Comparison of ENCODE assay signal across 13 cellular contexts in genomic region chr18:63297678-63298392, GRCh38. TPM values are rescaled to one million over a fixed set of nuclear protein-coding genes. Genes with fewer than 3 reads are reported as not detected.
DNase-seq lines count a peak whose midpoint lies in the region; ATAC-seq lines count a peak whose summit lies in the region.
"Had no signal": no experiment of that assay in that cellular context is flagged by ENCODE, and none has a peak within 500 bp of the region (broad histone marks: within the 10 kb centered on the region; RNA-seq: fewer than 3 reads in every experiment).

No MANE protein-coding gene starts in this region.

- ATAC-seq in activated T-cell treated with anti-CD3 and anti-CD28 coated beads, Interleukin-2, amount 50 U/mL, for 4 hours, result no peak
- ATAC-seq in stimulated activated naive B cell treated with anti-CD40 and anti-IgM and Interleukin-4, amounts not matched to agents 10 μg/mL and 1 μg/mL and 100 μg/mL, for 72 hours (replicated peaks), result no peak
- ATAC-seq in HG02623 (IDR thresholded peaks at IDR 0.05; ENCODE audit: unreplicated experiment), result no peak
- ATAC-seq: heart left ventricle had no signal

- H3K9me3 Mint-ChIP-seq in activated T-cell treated with anti-CD3 and anti-CD28 coated beads, Interleukin-2, amount 50 U/mL, for 24 hours, result no peaks in the 10 kb centered on the region
- H3K9me3 Mint-ChIP-seq in activated T-cell treated with anti-CD3 and anti-CD28 coated beads, Interleukin-2, amount 50 U/mL, for 4 hours, result no peaks in the 10 kb centered on the region
- no peaks in the 10 kb centered on the region for H3K9me3 Mint-ChIP-seq in activated CD4-positive, alpha-beta memory T cell treated with anti-CD3 and anti-CD28 coated beads, Interleukin-2, amount 10 ng/mL, durations not matched to agents 7 days and 5 days
- peaks cover 0 to 5% of the 10 kb centered on the region in 2 donors for H3K9me3 Mint-ChIP-seq in stimulated activated naive B cell treated with anti-CD40 and anti-IgM and Interleukin-4, amounts not matched to agents 10 μg/mL and 1 μg/mL and 100 μg/mL, for 72 hours
- H3K9me3 Mint-ChIP-seq: neural progenitor cell had no signal

- peaks cover 90% of the 10 kb centered on the region for H3K36me3 Mint-ChIP-seq in activated T-cell treated with anti-CD3 and anti-CD28 coated beads, Interleukin-2, amount 50 U/mL, for 24 hours (ENCODE audit: low read depth)
- H3K36me3 Mint-ChIP-seq in activated T-cell treated with anti-CD3 and anti-CD28 coated beads, Interleukin-2, amount 50 U/mL, for 4 hours (ENCODE audit: insufficient read depth), result peaks cover 55% of the 10 kb centered on the region
- H3K36me3 Mint-ChIP-seq in activated CD4-positive, alpha-beta memory T cell treated with anti-CD3 and anti-CD28 coated beads, Interleukin-2, amount 10 ng/mL, durations not matched to agents 7 days and 5 days (ENCODE audit: low read depth), result peaks cover 86% of the 10 kb centered on the region
- H3K36me3 Mint-ChIP-seq in stimulated activated naive B cell treated with anti-CD40 and anti-IgM and Interleukin-4, amounts not matched to agents 10 μg/mL and 1 μg/mL and 100 μg/mL, for 72 hours, result peaks cover 65 to 73% of the 10 kb centered on the region in 2 donors

- CTCF ChIA-PET in activated CD4-positive, alpha-beta memory T cell treated with anti-CD3 and anti-CD28 coated beads, Interleukin-2, amount 10 ng/mL, durations not matched to agents 7 days and 5 days (lab: Charles Lee), result interaction anchor here (0.6 to 6.6 kb wide), 8 partner anchors 9 to 281 kb away, joined by 3 to 58 read pairs (median 4); partner anchors contain the start of gene BCL2

- no peak for DNase-seq in activated T-cell treated with anti-CD3 and anti-CD28 coated beads, Interleukin-2, amount 50 U/mL, for 24 hours
- no peak for DNase-seq in activated T-cell treated with anti-CD3 and anti-CD28 coated beads, Interleukin-2, amount 50 U/mL, for 4 hours
- DNase-seq in activated CD4-positive, alpha-beta memory T cell treated with anti-CD3 and anti-CD28 coated beads, Interleukin-2, amount 10 ng/mL, durations not matched to agents 7 days and 5 days, result no peak
- peak; percentile 67 for DNase-seq in left kidney (ENCODE audit: low read depth, low spot score)
- no peak for DNase-seq in stimulated activated naive B cell treated with anti-CD40 and anti-IgM and Interleukin-4, amounts not matched to agents 10 μg/mL and 1 μg/mL and 100 μg/mL, for 72 hours
- DNase-seq in NCI-H446 (lab: John Stamatoyannopoulos, UW), result no peak
- DNase-seq in activated gamma-delta T cell treated with Interleukin-2 at 50 U/mL for 16 hours, result no peak
- DNase-seq: ACHN, heart left ventricle, left cardiac atrium, NCI-H1092 had no signal

- no peak overlapping the region for H3K4me3 Mint-ChIP-seq in activated T-cell treated with anti-CD3 and anti-CD28 coated beads, Interleukin-2, amount 50 U/mL, for 24 hours
- no peak overlapping the region for H3K4me3 Mint-ChIP-seq in activated T-cell treated with anti-CD3 and anti-CD28 coated beads, Interleukin-2, amount 50 U/mL, for 4 hours
- H3K4me3 Mint-ChIP-seq in activated CD4-positive, alpha-beta memory T cell treated with anti-CD3 and anti-CD28 coated beads, Interleukin-2, amount 10 ng/mL, durations not matched to agents 7 days and 5 days, result no peak overlapping the region
- no peak overlapping the region for H3K4me3 Mint-ChIP-seq in stimulated activated naive B cell treated with anti-CD40 and anti-IgM and Interleukin-4, amounts not matched to agents 10 μg/mL and 1 μg/mL and 100 μg/mL, for 72 hours
- H3K4me3 Mint-ChIP-seq: neural progenitor cell had no signal

- H3K4me1 Mint-ChIP-seq in activated T-cell treated with anti-CD3 and anti-CD28 coated beads, Interleukin-2, amount 50 U/mL, for 24 hours (ENCODE audit: low read depth), result peaks cover 78% of the 10 kb centered on the region
- H3K4me1 Mint-ChIP-seq in activated T-cell treated with anti-CD3 and anti-CD28 coated beads, Interleukin-2, amount 50 U/mL, for 4 hours (ENCODE audit: low read depth), result peaks cover 63% of the 10 kb centered on the region
- peaks cover 80% of the 10 kb centered on the region for H3K4me1 Mint-ChIP-seq in activated CD4-positive, alpha-beta memory T cell treated with anti-CD3 and anti-CD28 coated beads, Interleukin-2, amount 10 ng/mL, durations not matched to agents 7 days and 5 days
- peaks cover 65 to 75% of the 10 kb centered on the region in 2 donors for H3K4me1 Mint-ChIP-seq in stimulated activated naive B cell treated with anti-CD40 and anti-IgM and Interleukin-4, amounts not matched to agents 10 μg/mL and 1 μg/mL and 100 μg/mL, for 72 hours

- no peaks in the 10 kb centered on the region for H3K27me3 Mint-ChIP-seq in activated T-cell treated with anti-CD3 and anti-CD28 coated beads, Interleukin-2, amount 50 U/mL, for 24 hours
- no peaks in the 10 kb centered on the region for H3K27me3 Mint-ChIP-seq in activated T-cell treated with anti-CD3 and anti-CD28 coated beads, Interleukin-2, amount 50 U/mL, for 4 hours (ENCODE audit: low read depth)
- H3K27me3 Mint-ChIP-seq in activated CD4-positive, alpha-beta memory T cell treated with anti-CD3 and anti-CD28 coated beads, Interleukin-2, amount 10 ng/mL, durations not matched to agents 7 days and 5 days, result no peaks in the 10 kb centered on the region
- H3K27me3 Mint-ChIP-seq in stimulated activated naive B cell treated with anti-CD40 and anti-IgM and Interleukin-4, amounts not matched to agents 10 μg/mL and 1 μg/mL and 100 μg/mL, for 72 hours, result no peaks in the 10 kb centered on the region

- H3K27ac Mint-ChIP-seq in activated T-cell treated with anti-CD3 and anti-CD28 coated beads, Interleukin-2, amount 50 U/mL, for 24 hours, result peak overlapping the region; percentile 9
- peak overlapping the region; percentile 83 for H3K27ac Mint-ChIP-seq in activated CD4-positive, alpha-beta memory T cell treated with anti-CD3 and anti-CD28 coated beads, Interleukin-2, amount 10 ng/mL, durations not matched to agents 7 days and 5 days
- peak overlapping the region; percentile 69 for H3K27ac Mint-ChIP-seq in stimulated activated naive B cell treated with anti-CD40 and anti-IgM and Interleukin-4, amounts not matched to agents 10 μg/mL and 1 μg/mL and 100 μg/mL, for 72 hours
- H3K27ac Mint-ChIP-seq: neural progenitor cell had no signal

- POLR2A ChIA-PET in activated CD4-positive, alpha-beta memory T cell treated with anti-CD3 and anti-CD28 coated beads, Interleukin-2, amount 10 ng/mL, durations not matched to agents 7 days and 5 days (lab: Charles Lee), result interaction anchor here (0.8 to 13.7 kb wide), 15 partner anchors 9 to 140 kb away, joined by 3 to 112 read pairs (median 7); partner anchors contain the start of gene BCL2

RNA-seq across cellular contexts. Expression of gene BCL2, which starts 21.7 kb away (rescaled TPM):
- 10 to 100 TPM; 45.0 to 71.4 (median 66.6) TPM for total RNA-seq in activated T-cell treated with anti-CD3 and anti-CD28 coated beads, Interleukin-2, amount 50 U/mL, for 4 hours
- total RNA-seq in activated CD4-positive, alpha-beta memory T cell treated with anti-CD3 and anti-CD28 coated beads, Interleukin-2, amount 10 ng/mL, durations not matched to agents 7 days and 5 days, result 100 to 1,000 TPM; 102 to 109 TPM

Comparison
In these comparisons a context has a peak if more than half of its experiments do, and no peak if none do; other contexts are left out.
1. H3K27ac Mint-ChIP-seq: peak in every context shown above with its lines; median percentile 83 in activated CD4-positive, alpha-beta memory T cell treated with anti-CD3 and anti-CD28 coated beads, Interleukin-2, amount 10 ng/mL, durations not matched to agents 7 days and 5 days; 69 in stimulated activated naive B cell treated with anti-CD40 and anti-IgM and Interleukin-4, amounts not matched to agents 10 μg/mL and 1 μg/mL and 100 μg/mL, for 72 hours; 9 in activated T-cell treated with anti-CD3 and anti-CD28 coated beads, Interleukin-2, amount 50 U/mL, for 24 hours.